In genomic region chr3:61251174-61251972, GRCh38 we compare ENCODE assay signal across 8 cellular contexts.
DNase-seq lines count a peak whose midpoint lies in the region; ATAC-seq lines count a peak whose summit lies in the region.

Gene FHIT (minus strand): TSS chr3:61251452.

- H3K9me3 Mint-ChIP-seq in effector memory CD8-positive, alpha-beta T cell: no peaks in the 10 kb centered on the region

- peak within 1 kb of the TSS; percentile 58 to 83 for H3K4me3 Mint-ChIP-seq in effector memory CD8-positive, alpha-beta T cell

- H3K27me3 Mint-ChIP-seq in effector memory CD8-positive, alpha-beta T cell: peaks cover 12 to 29% of the 10 kb centered on the region in 2 donors

- H3K27ac Mint-ChIP-seq in effector memory CD8-positive, alpha-beta T cell: peak within 1 kb of the TSS in 1 of 2 donors; percentile 39

- peak; percentile 92 for ATAC-seq in GM19468 (IDR thresholded peaks at IDR 0.05; ENCODE audit: extremely low read depth, unreplicated experiment)
- peak; percentile 94 for ATAC-seq in effector memory CD8-positive, alpha-beta T cell (replicated peaks)

- DNase-seq in COR-L47 (lab: John Stamatoyannopoulos, UW): peak; percentile 78
- peak; percentile 67 for DNase-seq in HS-27A (ENCODE audit: low read depth)
- peak; percentile 92 for DNase-seq in NOMO-1 treated with DMSO at 0.1 percent for 48 hours (lab: John Stamatoyannopoulos, UW; ENCODE audit: unreplicated experiment)
- peak; percentile 64 to 83 for DNase-seq in activated CD8-positive, alpha-beta memory T cell treated with anti-CD3 and anti-CD28 coated beads for 4 hours (ENCODE audit: low read depth in 2 of 2)
- peak; percentile 74 to 79 (median 78) for DNase-seq in effector memory CD8-positive, alpha-beta T cell
- peak; percentile 98 for DNase-seq in medulla oblongata (ENCODE audit: extremely low spot score)
- DNase-seq in stimulated activated CD4-positive, alpha-beta T cell treated with anti-CD3 and anti-CD28 coated beads, TNF-alpha, amount 100 ng/mL, for 48 hours (ENCODE audit: low read depth in 3 of 3): peak; percentile 79 to 88 (median 80)

- H3K36me3 Mint-ChIP-seq in effector memory CD8-positive, alpha-beta T cell (ENCODE audit: insufficient read depth): peaks cover 5% of the 10 kb centered on the region

- peaks cover 6 to 14% of the 10 kb centered on the region in 2 donors for H3K4me1 Mint-ChIP-seq in effector memory CD8-positive, alpha-beta T cell (ENCODE audit: low read depth in 2 of 2)

Comparison
In these comparisons a context has a peak if more than half of its experiments do, and no peak if none do; other contexts are left out.
1. Peak in every context shown above with its lines: DNase-seq and ATAC-seq.